ENCODE assay signal across 10 cellular contexts in the genomic region with DNA sequence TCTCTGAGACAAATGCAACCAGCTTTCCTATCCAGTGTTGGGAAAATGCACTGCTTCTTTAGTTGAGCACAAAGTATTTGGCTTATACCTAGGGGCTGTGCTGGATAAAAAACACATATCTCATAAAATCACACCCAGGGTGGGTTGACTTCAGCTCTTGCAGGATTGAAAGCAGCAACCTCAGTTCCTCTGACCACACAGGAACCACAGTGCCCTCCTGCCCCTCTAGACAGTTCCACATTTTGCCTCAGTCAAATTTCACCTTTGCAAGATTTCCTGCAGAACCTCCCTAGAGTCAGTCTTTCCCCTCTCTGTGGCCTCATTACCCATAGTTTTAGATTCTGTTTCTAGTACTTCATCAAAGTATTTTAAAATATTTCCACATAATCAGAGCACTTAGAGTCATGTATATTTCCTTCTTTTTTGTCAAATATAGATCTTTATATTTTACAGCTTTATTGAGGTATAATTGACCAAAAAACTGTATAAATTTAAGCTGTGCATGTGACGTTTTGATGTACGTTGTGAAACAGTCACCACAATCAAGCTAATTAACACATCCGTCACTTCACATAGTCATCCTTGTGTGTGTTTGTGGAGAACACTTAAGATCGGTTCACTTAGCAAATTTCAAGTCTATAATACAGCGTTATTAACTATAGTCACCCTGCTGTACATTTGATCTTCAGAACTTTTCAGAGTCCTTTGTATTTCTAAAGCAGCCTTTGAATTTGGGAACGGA. TPM values are rescaled to one million over a fixed set of nuclear protein-coding genes. Genes with fewer than 3 reads are reported as not detected.
DNase-seq lines count a peak whose midpoint lies in the region; ATAC-seq and FAIRE-seq lines count a peak whose summit lies in the region.
"Had no signal": no experiment of that assay in that cellular context is flagged by ENCODE, and none has a peak within 500 bp of the region (broad histone marks: within the 10 kb centered on the region; RNA-seq: fewer than 3 reads in every experiment).

No MANE protein-coding gene starts in this region.

- DNase-seq in GM18507 (ENCODE audit: extremely low spot score, insufficient read length, low read depth) = no peak
- DNase-seq in effector memory CD8-positive, alpha-beta T cell = peak; percentile 13 to 27 (median 23)
- DNase-seq in NCI-H2029 (lab: John Stamatoyannopoulos, UW) = no peak
- no peak for DNase-seq in NCI-H69 (lab: John Stamatoyannopoulos, UW)
- no peak for DNase-seq in cardiac septum (ENCODE audit: low spot score)
- no peak for DNase-seq in effector CD4-positive, alpha-beta T cell
- DNase-seq: cortex of kidney had no signal

- intact Hi-C loops in cardiac septum (cut with DNase I) = no loop called here

- peak overlapping the region; percentile 65 to 87 for H3K27ac Mint-ChIP-seq in effector memory CD8-positive, alpha-beta T cell

- H3K4me3 Mint-ChIP-seq in effector memory CD8-positive, alpha-beta T cell = peak overlapping the region; percentile 57 to 71

- H3K27me3 Mint-ChIP-seq in effector memory CD8-positive, alpha-beta T cell = no peaks in the 10 kb centered on the region

- H3K36me3 Mint-ChIP-seq in effector memory CD8-positive, alpha-beta T cell (ENCODE audit: insufficient read depth) = no peaks in the 10 kb centered on the region

- no peaks in the 10 kb centered on the region for H3K9me3 Mint-ChIP-seq in effector memory CD8-positive, alpha-beta T cell

- H3K4me1 Mint-ChIP-seq in effector memory CD8-positive, alpha-beta T cell (ENCODE audit: low read depth in 2 of 2) = peaks cover 37 to 45% of the 10 kb centered on the region in 2 donors

- ATAC-seq in GM21515 (IDR thresholded peaks at IDR 0.05; ENCODE audit: unreplicated experiment) = peak; percentile 70
- peak; percentile 68 for ATAC-seq in HG03469 (IDR thresholded peaks at IDR 0.05; ENCODE audit: unreplicated experiment)
- peak; percentile 66 for ATAC-seq in effector memory CD8-positive, alpha-beta T cell (replicated peaks)

- peak; percentile 95 for FAIRE-seq in GM18507 (lab: Jason Lieb, UNC)

RNA-seq across cellular contexts. Expression of a gene that starts 37.0 kb away (rescaled TPM):
- 4.8 TPM for total RNA-seq in cardiac septum
- total RNA-seq: SJSA1 had no signal

RNA-seq across cellular contexts. Expression of a gene that starts 48.6 kb away (rescaled TPM):
- 19.5 TPM for total RNA-seq in cardiac septum

Comparison
In these comparisons a context has a peak if more than half of its experiments do, and no peak if none do; other contexts are left out.
1. DNase-seq: peak in effector memory CD8-positive, alpha-beta T cell (3 of 3); none in GM18507 (single experiment), NCI-H2029 (single experiment), NCI-H69 (single experiment), cardiac septum (single experiment) and effector CD4-positive, alpha-beta T cell (single experiment).
2. Peak in every context shown above with its lines, with median percentiles within 50 percentile points of each other: ATAC-seq.